22 cellular contexts compared by ENCODE assay signal in genomic region chr5:94903719-94904118, GRCh38.
"Had no signal": no experiment of that assay in that cellular context is flagged by ENCODE, and none has a peak within 500 bp of the region (broad histone marks: within the 10 kb centered on the region; RNA-seq: fewer than 3 reads in every experiment).

No MANE protein-coding gene starts in this region.

- ATAC-seq: activated CD4-positive, alpha-beta T cell treated with anti-CD3 and anti-CD28 coated beads for 36 hours; activated CD8-positive, alpha-beta memory T cell treated with anti-CD3 and anti-CD28 coated beads, Interleukin-2, amount 10 ng/mL, durations not matched to agents 7 days and 5 days; activated CD8-positive, alpha-beta T cell treated with anti-CD3 and anti-CD28 coated beads, Interleukin-2, amount 10 ng/mL, durations not matched to agents 7 days and 5 days; activated naive CD4-positive, alpha-beta T cell treated with anti-CD3 and anti-CD28 coated beads, Interleukin-2, amount 50 U/mL, for 72 hours; gastroesophageal sphincter; left cardiac atrium; stimulated activated naive B cell treated with anti-CD40 and anti-IgM and Interleukin-4, amounts not matched to agents 10 μg/mL and 1 μg/mL and 100 μg/mL, for 72 hours; upper lobe of right lung had no signal

- DNase-seq: activated CD4-positive, alpha-beta T cell treated with anti-CD3 and anti-CD28 coated beads for 36 hours; activated CD4-positive, CD25-positive, alpha-beta regulatory T cell; activated CD8-positive, alpha-beta memory T cell treated with anti-CD3 and anti-CD28 coated beads, Interleukin-2, amount 10 ng/mL, durations not matched to agents 7 days and 5 days; activated CD8-positive, alpha-beta T cell treated with anti-CD3 and anti-CD28 coated beads, Interleukin-2, amount 10 ng/mL, durations not matched to agents 7 days and 5 days; activated naive CD4-positive, alpha-beta T cell; activated T-cell treated with anti-CD3 and anti-CD28 coated beads, Interleukin-2, amount 50 U/mL, for 48 hours; colonic mucosa; effector CD8-positive, alpha-beta T cell; left cardiac atrium; mammary epithelial cell; nephron progenitor cell; ovary; sigmoid colon; stimulated activated CD4-positive, alpha-beta T cell treated with anti-CD3 and anti-CD28 coated beads, Interleukin-15, amount 100 ng/mL, for 24 hours; stimulated activated CD4-positive, alpha-beta T cell treated with anti-CD3 and anti-CD28 coated beads, Interleukin-2, amount 100 ng/mL, for 24 hours; stimulated activated naive B cell treated with anti-CD40 and anti-IgM and Interleukin-4, amounts not matched to agents 10 μg/mL and 1 μg/mL and 100 μg/mL, for 72 hours; tibial artery; upper lobe of right lung had no signal

- H3K4me3 ChIP-seq: colonic mucosa, gastroesophageal sphincter, hepatocyte, ovary, sigmoid colon, suprapubic skin, tibial artery, upper lobe of right lung had no signal
